ENCODE assay signal across 7 cellular contexts in the genomic region with DNA sequence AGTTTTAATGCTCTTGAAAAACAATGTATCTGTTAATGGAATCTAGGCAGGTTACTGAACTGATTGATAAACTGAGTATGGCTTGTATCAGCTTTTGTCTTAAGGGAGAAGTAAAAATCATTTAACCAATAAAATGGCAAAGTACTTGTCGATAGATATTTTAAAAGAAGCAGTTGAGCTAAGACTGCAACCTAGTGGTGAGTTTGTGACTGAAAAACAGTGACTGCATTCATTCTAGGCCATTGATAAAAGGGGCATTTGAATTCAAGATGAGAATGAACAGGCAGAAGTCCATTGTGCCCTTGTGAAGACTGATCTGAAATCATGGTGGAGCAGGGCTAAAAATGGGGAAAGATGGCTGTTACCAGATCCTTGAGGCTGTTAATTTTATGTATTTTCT. TPM values are rescaled to one million over a fixed set of nuclear protein-coding genes. Genes with fewer than 3 reads are reported as not detected.
DNase-seq lines count a peak whose midpoint lies in the region; ATAC-seq and TF ChIP-seq lines count a peak whose summit lies in the region.

No MANE protein-coding gene starts in this region.

- H3K4me2 ChIP-seq in hepatocyte = no peak overlapping the region

- H3K4me3 Mint-ChIP-seq in HFFc6 = no peak overlapping the region

- no peaks in the 10 kb centered on the region for H3K4me1 Mint-ChIP-seq in HFFc6 (ENCODE audit: low read depth)

- H3K27ac Mint-ChIP-seq in HFFc6 = no peak overlapping the region

- H3K27ac ChIP-seq in hepatocyte (no peak overlapping the region), spleen (no peak overlapping the region)

- no peak overlapping the region for H2AFZ ChIP-seq in hepatocyte

- peak; percentile 35; the same call in 1 of the 2 replicates for TF ChIP-seq CTCF in GM12875 (IDR thresholded peaks at IDR 0.05; ENCODE audit: borderline replicate concordance, insufficient read depth, low read depth, low read length)
- TF ChIP-seq CTCF in HFFc6 (IDR thresholded peaks at IDR 0.05) = peak; percentile 74
- peak; percentile 38 for TF ChIP-seq CTCF in hepatocyte (IDR thresholded peaks at IDR 0.05; ENCODE audit: poor library complexity)
- peak in 2 of 11 experiments; percentile 11 to 28 for TF ChIP-seq CTCF in spleen (IDR thresholded peaks at IDR 0.05 in 8 of 11, conservative IDR thresholded peaks at IDR 0.05 in 3 of 11)

- no peaks in the 10 kb centered on the region for H3K9me3 Mint-ChIP-seq in HFFc6

- no peaks in the 10 kb centered on the region for H3K9me2 ChIP-seq in hepatocyte (replicated peaks; ENCODE audit: insufficient read depth)

- H3K27me3 Mint-ChIP-seq in HFFc6 (ENCODE audit: insufficient read depth) = peaks cover 4% of the 10 kb centered on the region

- intact Hi-C loops in spleen (cut with DNase I; ENCODE audit: low total_unique reads) = no loop called here

- H3K9me3 ChIP-seq in hepatocyte (ENCODE audit: low read depth) (no peaks in the 10 kb centered on the region), spleen (no peaks in the 10 kb centered on the region)

- H3K27me3 ChIP-seq in hepatocyte (no peaks in the 10 kb centered on the region), spleen (replicated peaks in 1 of 7) (no peaks in the 10 kb centered on the region)

- 43% methylated on average over 1 of the region's 1 CpG for WGBS in hepatocyte (ENCODE audit: low lambda C conversion rate, missing lambda C conversion rate)
- WGBS in spleen, 5 donors = 56 to 81% (median 67%) methylated on average over 1 of the region's 1 CpG

- H3K4me3 ChIP-seq in GM12875 (ENCODE audit: low read depth, low read length) = no peak overlapping the region
- no peak overlapping the region for H3K4me3 ChIP-seq in hepatocyte
- H3K4me3 ChIP-seq in spleen = no peak overlapping the region

- H3K36me3 ChIP-seq in hepatocyte (replicated peaks; ENCODE audit: insufficient read depth, low read depth) (no peaks in the 10 kb centered on the region), spleen (no peaks in the 10 kb centered on the region)

- DNase-seq in HFFc6 (peak; percentile 11), SK-N-DZ (ENCODE audit: low spot score) (peak; percentile 7), hepatocyte (ENCODE audit: low spot score) (no peak), spleen (no peak), SHP77 (lab: John Stamatoyannopoulos, UW) (no peak)

- TF ChIP-seq POLR2A in spleen (IDR thresholded peaks at IDR 0.05) = no peak

- no peaks in the 10 kb centered on the region for H3K4me1 ChIP-seq in hepatocyte (ENCODE audit: insufficient read depth)
- peaks cover 0 to 8% (median 0%) of the 10 kb centered on the region in 6 donors for H3K4me1 ChIP-seq in spleen

- H3K79me2 ChIP-seq in hepatocyte = no peaks in the 10 kb centered on the region

- ATAC-seq in HG03095 (IDR thresholded peaks at IDR 0.05; ENCODE audit: unreplicated experiment) = no peak

- H4K20me1 ChIP-seq in hepatocyte (ENCODE audit: insufficient read depth, poor library complexity, severe bottlenecking) = no peaks in the 10 kb centered on the region

- H3K36me3 Mint-ChIP-seq in HFFc6 (ENCODE audit: low read depth) = no peaks in the 10 kb centered on the region

RNA-seq across cellular contexts. Expression of a gene that starts 59.4 kb away (rescaled TPM):
- total RNA-seq in HFFc6 (2021; fragmentation: NEBNext Ultra II Directional; extraction: Animal tissue kit (Norgen Biotek cat#: 25700)) = not detected
- polyA plus RNA-seq in SK-N-DZ (2014; cell fraction: cytosol; rRNA removed) = not detected in 2 replicates
- 0.30 TPM in 1 of 2 replicates, not detected in the other for polyA plus RNA-seq in SK-N-DZ (2014; cell fraction: nucleus; rRNA removed)
- total RNA-seq in hepatocyte (0.04 and 0.17 TPM in 2 replicates), spleen (under 1 TPM in 2 of 7 donors, not detected in 5; 0.27 to 0.37 TPM)
- polyA plus RNA-seq in hepatocyte (0.23 TPM in 1 of 2 replicates, not detected in the other), spleen (under 1 TPM; 0.14 to 0.26 (median 0.15) TPM)

Comparison
In these comparisons a context has a peak if more than half of its experiments do, and no peak if none do; other contexts are left out.
1. DNase-seq: peak in HFFc6 (single experiment) and SK-N-DZ (single experiment); none in hepatocyte (single experiment), spleen (single experiment) and SHP77 (0 of 2).